In genomic region chr4:98293089-98293887, GRCh38 we compare ENCODE assay signal across 12 cellular contexts. TPM values are rescaled to one million over a fixed set of nuclear protein-coding genes. Genes with fewer than 3 reads are reported as not detected.
DNase-seq lines count a peak whose midpoint lies in the region; ATAC-seq and TF ChIP-seq lines count a peak whose summit lies in the region.
"Had no signal": no experiment of that assay in that cellular context is flagged by ENCODE, and none has a peak within 500 bp of the region (broad histone marks: within the 10 kb centered on the region; RNA-seq: fewer than 3 reads in every experiment).

No MANE protein-coding gene starts in this region.

- H3K9me3 ChIP-seq in tibial nerve (no peaks in the 10 kb centered on the region), vagina (no peaks in the 10 kb centered on the region)
- H3K9me3 ChIP-seq: esophagus squamous epithelium had no signal

- no peak for TF ChIP-seq CTCF in tibial nerve (IDR thresholded peaks at IDR 0.05)
- no peak for TF ChIP-seq CTCF in vagina (IDR thresholded peaks at IDR 0.05)

- TF ChIP-seq EP300 in tibial nerve (IDR thresholded peaks at IDR 0.05): peak in 1 of 2 donors; percentile 44

- WGBS in tibial nerve, 2 donors: 30 to 37% methylated on average over 4 of the region's 4 CpGs

- H3K9me3 Mint-ChIP-seq in activated T-helper 17 cell treated with anti-CD3 and anti-CD28 coated beads, Interleukin-2, amount 50 U/mL, for 72 hours: no peaks in the 10 kb centered on the region

- peak overlapping the region; percentile 68 for H3K27ac Mint-ChIP-seq in activated T-helper 17 cell treated with anti-CD3 and anti-CD28 coated beads, Interleukin-2, amount 50 U/mL, for 72 hours

- DNase-seq in stimulated activated CD4-positive, alpha-beta T cell treated with anti-CD3 and anti-CD28 coated beads, Interleukin-12 subunit alpha, Interleukin-12 subunit beta, amount 100 ng/mL, for 48 hours (ENCODE audit: low read depth in 2 of 3, low spot score in 1 of 3): peak; percentile 16 to 18 (median 18)
- DNase-seq in stimulated activated CD4-positive, alpha-beta T cell treated with anti-CD3 and anti-CD28 coated beads, Interleukin-4, amount 100 ng/mL, for 4 hours: no peak
- DNase-seq in midbrain (lab: John Stamatoyannopoulos, UW) (peak; percentile 20), tibial nerve (ENCODE audit: low spot score in 2 of 2) (no peak), vagina (ENCODE audit: extremely low spot score in 2 of 2) (no peak), NCI-H2081 (lab: John Stamatoyannopoulos, UW) (no peak), left lobe of liver (ENCODE audit: low spot score) (no peak)
- DNase-seq: central memory CD4-positive, alpha-beta T cell; esophagus squamous epithelium; RPMI8226 had no signal

- intact Hi-C loops in vagina (cut with DNase I): no loop called here

- ATAC-seq in activated T-helper 17 cell treated with anti-CD3 and anti-CD28 coated beads, Interleukin-2, amount 50 U/mL, for 72 hours (replicated peaks): peak; percentile 63
- ATAC-seq in left lobe of liver: no peak

- peaks cover 39% of the 10 kb centered on the region for H3K4me1 Mint-ChIP-seq in activated T-helper 17 cell treated with anti-CD3 and anti-CD28 coated beads, Interleukin-2, amount 50 U/mL, for 72 hours

- H3K4me3 ChIP-seq in tibial nerve (peak overlapping the region in 1 of 4 donors; percentile 8), vagina (no peak overlapping the region)
- H3K4me3 ChIP-seq: esophagus squamous epithelium, skin epidermis had no signal

- H3K36me3 ChIP-seq in tibial nerve (no peaks in the 10 kb centered on the region), vagina (no peaks in the 10 kb centered on the region)

- TF ChIP-seq POLR2A in tibial nerve (IDR thresholded peaks at IDR 0.05) (no peak), vagina (IDR thresholded peaks at IDR 0.05) (no peak)

- H3K27me3 ChIP-seq in tibial nerve (no peaks in the 10 kb centered on the region), vagina (no peaks in the 10 kb centered on the region)
- H3K27me3 ChIP-seq: esophagus squamous epithelium had no signal

- no peaks in the 10 kb centered on the region for H3K27me3 Mint-ChIP-seq in activated T-helper 17 cell treated with anti-CD3 and anti-CD28 coated beads, Interleukin-2, amount 50 U/mL, for 72 hours

- H3K4me1 ChIP-seq in tibial nerve (peaks cover 3 to 32% (median 15%) of the 10 kb centered on the region in 4 donors), vagina (peaks cover 5% of the 10 kb centered on the region)

- H3K4me3 Mint-ChIP-seq in activated T-helper 17 cell treated with anti-CD3 and anti-CD28 coated beads, Interleukin-2, amount 50 U/mL, for 72 hours: peak overlapping the region; percentile 50

- H3K27ac ChIP-seq in tibial nerve: peak overlapping the region in 3 of 4 donors; percentile 31 to 74 (median 73)
- H3K27ac ChIP-seq in vagina: no peak overlapping the region
- H3K27ac ChIP-seq: esophagus squamous epithelium, skin epidermis had no signal

- H3K36me3 Mint-ChIP-seq in activated T-helper 17 cell treated with anti-CD3 and anti-CD28 coated beads, Interleukin-2, amount 50 U/mL, for 72 hours (ENCODE audit: low read depth): peaks cover 47% of the 10 kb centered on the region

RNA-seq across cellular contexts. Expression of gene RAP1GDS1, which starts 32.1 kb away (rescaled TPM):
- 10 to 100 TPM; 29.8 to 66.1 TPM for total RNA-seq in activated T-helper 17 cell treated with anti-CD3 and anti-CD28 coated beads, Interleukin-2, amount 50 U/mL, for 72 hours
- total RNA-seq in tibial nerve: 10 to 100 TPM; 40.5 to 61.4 (median 54.1) TPM
- 16.0 TPM for total RNA-seq in vagina
- 17.7 TPM for total RNA-seq in left lobe of liver

Comparison
In these comparisons a context has a peak if more than half of its experiments do, and no peak if none do; other contexts are left out.
1. DNase-seq: peak in stimulated activated CD4-positive, alpha-beta T cell treated with anti-CD3 and anti-CD28 coated beads, Interleukin-12 subunit alpha, Interleukin-12 subunit beta, amount 100 ng/mL, for 48 hours (3 of 3) and midbrain (single experiment); none in stimulated activated CD4-positive, alpha-beta T cell treated with anti-CD3 and anti-CD28 coated beads, Interleukin-4, amount 100 ng/mL, for 4 hours (0 of 2), tibial nerve (0 of 2), vagina (0 of 2), NCI-H2081 (0 of 2) and left lobe of liver (single experiment).